ENCODE assay signal across 16 cellular contexts in genomic region chr2:102229141-102229764, GRCh38. TPM values are rescaled to one million over a fixed set of nuclear protein-coding genes. Genes with fewer than 3 reads are reported as not detected.
A peak's percentile ranks its signal among the peaks of the same experiment; 100 is the strongest.
DNase-seq lines count a peak whose midpoint lies in the region; ATAC-seq and TF ChIP-seq lines count a peak whose summit lies in the region.
"Had no signal": no experiment of that assay in that cellular context is flagged by ENCODE, and none has a peak within 500 bp of the region (broad histone marks: within the 10 kb centered on the region; RNA-seq: fewer than 3 reads in every experiment).

No MANE protein-coding gene starts in this region.

- peaks cover 76% of the 10 kb centered on the region for H3K4me1 Mint-ChIP-seq in activated CD4-positive, alpha-beta T cell treated with anti-CD3 and anti-CD28 coated beads for 36 hours
- peaks cover 65% of the 10 kb centered on the region for H3K4me1 Mint-ChIP-seq in activated T-helper 1 cell treated with anti-CD3 and anti-CD28 coated beads, Interleukin-12 subunit alpha, Interleukin-12 subunit beta, Interleukin-2, Interleukin-4 antibody, amounts not matched to agents 30 ng/mL and 10 ng/mL and 1 ng/mL, durations not matched to agents 14 hours and 24 hours and 36 hours (ENCODE audit: low read depth)

- CTCF ChIA-PET in activated CD4-positive, alpha-beta T cell treated with anti-CD3 and anti-CD28 coated beads for 36 hours (lab: Charles Lee) = interaction anchor here (1.0 kb wide), 1 partner anchor 96 kb away, joined by 3 read pairs; no protein-coding TSS in a partner anchor

- peak overlapping the region in 19 of 21 experiments; percentile 70 to 97 (median 90) for H3K27ac ChIP-seq in skin epidermis

- H3K27ac Mint-ChIP-seq in activated CD4-positive, alpha-beta T cell treated with anti-CD3 and anti-CD28 coated beads for 36 hours = peak overlapping the region; percentile 94
- H3K27ac Mint-ChIP-seq in activated T-helper 1 cell treated with anti-CD3 and anti-CD28 coated beads, Interleukin-12 subunit alpha, Interleukin-12 subunit beta, Interleukin-2, Interleukin-4 antibody, amounts not matched to agents 30 ng/mL and 10 ng/mL and 1 ng/mL, durations not matched to agents 14 hours and 24 hours and 36 hours = peak overlapping the region; percentile 11
- H3K27ac Mint-ChIP-seq: CD4-positive, alpha-beta T cell had no signal

- POLR2A ChIA-PET in activated CD4-positive, alpha-beta T cell treated with anti-CD3 and anti-CD28 coated beads for 36 hours (lab: Charles Lee) = interaction anchor here (0.6 kb wide), 1 partner anchor 167 kb away, joined by 3 read pairs; no protein-coding TSS in a partner anchor

- peaks cover 7% of the 10 kb centered on the region for H3K9me3 Mint-ChIP-seq in activated CD4-positive, alpha-beta T cell treated with anti-CD3 and anti-CD28 coated beads for 36 hours (ENCODE audit: low read depth)
- H3K9me3 Mint-ChIP-seq in activated T-helper 1 cell treated with anti-CD3 and anti-CD28 coated beads, Interleukin-12 subunit alpha, Interleukin-12 subunit beta, Interleukin-2, Interleukin-4 antibody, amounts not matched to agents 30 ng/mL and 10 ng/mL and 1 ng/mL, durations not matched to agents 14 hours and 24 hours and 36 hours = peaks cover 6% of the 10 kb centered on the region
- H3K9me3 Mint-ChIP-seq: CD4-positive, alpha-beta T cell had no signal

- H3K4me3 ChIP-seq in fibroblast of the aortic adventitia (ENCODE audit: low read depth, low read length) = no peak overlapping the region
- H3K4me3 ChIP-seq in skin epidermis = no peak overlapping the region
- H3K4me3 ChIP-seq: pancreas had no signal

- ATAC-seq in activated CD4-positive, alpha-beta T cell treated with anti-CD3 and anti-CD28 coated beads for 36 hours = no peak
- ATAC-seq in HG03442 (IDR thresholded peaks at IDR 0.05; ENCODE audit: unreplicated experiment) (no peak), GM21619 (IDR thresholded peaks at IDR 0.05; ENCODE audit: unreplicated experiment) (no peak), GM19463 (IDR thresholded peaks at IDR 0.05; ENCODE audit: unreplicated experiment) (no peak)
- ATAC-seq: pancreas had no signal

- peaks cover 15% of the 10 kb centered on the region for H3K36me3 Mint-ChIP-seq in activated CD4-positive, alpha-beta T cell treated with anti-CD3 and anti-CD28 coated beads for 36 hours (ENCODE audit: low read depth)
- H3K36me3 Mint-ChIP-seq in activated T-helper 1 cell treated with anti-CD3 and anti-CD28 coated beads, Interleukin-12 subunit alpha, Interleukin-12 subunit beta, Interleukin-2, Interleukin-4 antibody, amounts not matched to agents 30 ng/mL and 10 ng/mL and 1 ng/mL, durations not matched to agents 14 hours and 24 hours and 36 hours (ENCODE audit: low read depth) = peaks cover 6% of the 10 kb centered on the region

- no peaks in the 10 kb centered on the region for H3K27me3 Mint-ChIP-seq in activated CD4-positive, alpha-beta T cell treated with anti-CD3 and anti-CD28 coated beads for 36 hours
- H3K27me3 Mint-ChIP-seq in activated T-helper 1 cell treated with anti-CD3 and anti-CD28 coated beads, Interleukin-12 subunit alpha, Interleukin-12 subunit beta, Interleukin-2, Interleukin-4 antibody, amounts not matched to agents 30 ng/mL and 10 ng/mL and 1 ng/mL, durations not matched to agents 14 hours and 24 hours and 36 hours (ENCODE audit: insufficient read depth) = no peaks in the 10 kb centered on the region
- H3K27me3 Mint-ChIP-seq: CD4-positive, alpha-beta T cell had no signal

- H3K4me3 Mint-ChIP-seq in activated CD4-positive, alpha-beta T cell treated with anti-CD3 and anti-CD28 coated beads for 36 hours = no peak overlapping the region
- no peak overlapping the region for H3K4me3 Mint-ChIP-seq in activated T-helper 1 cell treated with anti-CD3 and anti-CD28 coated beads, Interleukin-12 subunit alpha, Interleukin-12 subunit beta, Interleukin-2, Interleukin-4 antibody, amounts not matched to agents 30 ng/mL and 10 ng/mL and 1 ng/mL, durations not matched to agents 14 hours and 24 hours and 36 hours

- no peak for TF ChIP-seq CTCF in fibroblast of the aortic adventitia (IDR thresholded peaks at IDR 0.05; ENCODE audit: insufficient read depth, low read length)

- intact Hi-C loops in activated CD4-positive, alpha-beta T cell treated with anti-CD3 and anti-CD28 coated beads for 36 hours (cut with DNase I, micrococcal nuclease) = no loop called here
- intact Hi-C loops in activated T-helper 1 cell treated with anti-CD3 and anti-CD28 coated beads, Interleukin-12 subunit alpha, Interleukin-12 subunit beta, Interleukin-2, Interleukin-4 antibody, amounts not matched to agents 30 ng/mL and 10 ng/mL and 1 ng/mL, durations not matched to agents 14 hours and 24 hours and 36 hours (cut with micrococcal nuclease) = no loop called here

- DNase-seq in activated CD4-positive, alpha-beta T cell treated with anti-CD3 and anti-CD28 coated beads for 36 hours = no peak
- no peak for DNase-seq in activated CD4-positive, alpha-beta T cell treated with anti-CD3 and anti-CD28 coated beads, Interleukin-2, amount 50 U/mL, for 1 hour
- DNase-seq in activated T-helper 1 cell treated with anti-CD3 and anti-CD28 coated beads, Interleukin-12 subunit alpha, Interleukin-12 subunit beta, Interleukin-2, Interleukin-4 antibody, amounts not matched to agents 30 ng/mL and 10 ng/mL and 1 ng/mL, durations not matched to agents 14 hours and 24 hours and 36 hours (ENCODE audit: low spot score) = no peak
- DNase-seq in fibroblast of the aortic adventitia (ENCODE audit: low read depth) = peak; percentile 11
- DNase-seq: 8988T; activated CD4-positive, alpha-beta T cell treated with anti-CD3 and anti-CD28 coated beads for 48 hours; activated effector memory CD4-positive, alpha-beta T cell treated with Interleukin-2 at 50 U/mL for 16 hours; CD4-positive, alpha-beta T cell; NCI-H2081 treated with DMSO at 0.1 percent for 48 hours; NCI-H82; pancreas; T-helper 9 cell had no signal

RNA-seq across cellular contexts. Expression of gene IL1RL2, which starts 42.4 kb away (rescaled TPM):
- total RNA-seq in activated CD4-positive, alpha-beta T cell treated with anti-CD3 and anti-CD28 coated beads for 36 hours = 1 to 10 TPM; 1.5 to 1.7 TPM
- total RNA-seq in activated T-helper 1 cell treated with anti-CD3 and anti-CD28 coated beads, Interleukin-12 subunit alpha, Interleukin-12 subunit beta, Interleukin-2, Interleukin-4 antibody, amounts not matched to agents 30 ng/mL and 10 ng/mL and 1 ng/mL, durations not matched to agents 14 hours and 24 hours and 36 hours = 0.16 TPM in 1 of 2 replicates, not detected in the other
- 1.7 and 9.8 TPM in 2 replicates for total RNA-seq in fibroblast of the aortic adventitia (ENCODE audit: low replicate concordance)
- total RNA-seq: CD4-positive, alpha-beta T cell had no signal
